25 cellular contexts compared by ENCODE assay signal in genomic region chr5:65098393-65098792, GRCh38.
"Had no signal": no experiment of that assay in that cellular context is flagged by ENCODE, and none has a peak within 500 bp of the region (broad histone marks: within the 10 kb centered on the region; RNA-seq: fewer than 3 reads in every experiment).

No MANE protein-coding gene starts in this region.

- H3K9me3 ChIP-seq: Peyer's patch had no signal

- H3K27me3 ChIP-seq: brain microvascular endothelial cell, cardiac muscle cell, Peyer's patch had no signal

- H3K36me3 ChIP-seq: brain microvascular endothelial cell, cardiac muscle cell, Peyer's patch, WERI-Rb-1 had no signal

- H3K27ac ChIP-seq: brain microvascular endothelial cell, cardiac muscle cell, Peyer's patch, RWPE1, WERI-Rb-1 had no signal

- DNase-seq: activated CD4-positive, alpha-beta T cell treated with anti-CD3 and anti-CD28 coated beads for 36 hours; activated CD8-positive, alpha-beta memory T cell treated with anti-CD3 and anti-CD28 coated beads, Interleukin-2, amount 50 U/mL, for 4 hours; activated CD8-positive, alpha-beta T cell treated with anti-CD3 and anti-CD28 coated beads for 36 hours; activated gamma-delta T cell treated with Interleukin-2 at 50 U/mL for 16 hours; activated naive CD4-positive, alpha-beta T cell treated with anti-CD3 and anti-CD28 coated beads, Interleukin-2, amount 10 ng/mL, durations not matched to agents 7 days and 5 days; activated naive CD8-positive, alpha-beta T cell treated with anti-CD3 and anti-CD28 coated beads for 36 hours; activated T-cell treated with anti-CD3 and anti-CD28 coated beads, Interleukin-2, amount 50 U/mL, for 72 hours; brain microvascular endothelial cell; Kasumi-1; KBM-7; NCI-H1105 treated with DMSO at 0.1 percent for 48 hours; NCI-H1436 treated with DMSO at 0.1 percent for 48 hours; NCI-H187; NCI-H2081; NCI-H510A treated with DMSO at 0.1 percent for 48 hours; NCI-H69; NK-92 treated with Interleukin-12 subunit alpha and Interleukin-12 subunit beta, amount 100 ng/mL, for 24 hours; OCI-M1; Peyer's patch; Right ventricle myocardium superior; T-helper 2 cell; T1000; WERI-Rb-1 had no signal

- H3K4me3 ChIP-seq: cardiac muscle cell, Peyer's patch had no signal
